ENCODE assay signal across 16 cellular contexts in genomic region chr15:33114484-33114767, GRCh38.
"Had no signal": no experiment of that assay in that cellular context is flagged by ENCODE, and none has a peak within 500 bp of the region (broad histone marks: within the 10 kb centered on the region; RNA-seq: fewer than 3 reads in every experiment).

No MANE protein-coding gene starts in this region.

- H3K36me3 ChIP-seq: breast epithelium, spleen had no signal

- H3K36me3 Mint-ChIP-seq: immature natural killer cell had no signal

- H3K27me3 ChIP-seq: breast epithelium, dorsolateral prefrontal cortex had no signal

- H3K9me3 Mint-ChIP-seq: activated T-helper 17 cell treated with anti-CD3 and anti-CD28 coated beads, Interleukin-2, amount 50 U/mL, for 72 hours; endodermal cell; immature natural killer cell; stimulated activated naive CD8-positive, alpha-beta T cell treated with anti-CD3 and anti-CD28 coated beads, Interleukin-15, amount 100 ng/mL, for 72 hours had no signal

- H3K4me1 Mint-ChIP-seq: activated T-helper 17 cell treated with anti-CD3 and anti-CD28 coated beads, Interleukin-2, amount 50 U/mL, for 72 hours; immature natural killer cell; stimulated activated naive CD8-positive, alpha-beta T cell treated with anti-CD3 and anti-CD28 coated beads, Interleukin-15, amount 100 ng/mL, for 72 hours had no signal

- H3K27ac Mint-ChIP-seq: activated T-helper 17 cell treated with anti-CD3 and anti-CD28 coated beads, Interleukin-2, amount 50 U/mL, for 72 hours; endodermal cell; immature natural killer cell; stimulated activated naive CD8-positive, alpha-beta T cell treated with anti-CD3 and anti-CD28 coated beads, Interleukin-15, amount 100 ng/mL, for 72 hours; type B pancreatic cell had no signal

- H3K4me3 Mint-ChIP-seq: activated T-helper 17 cell treated with anti-CD3 and anti-CD28 coated beads, Interleukin-2, amount 50 U/mL, for 72 hours; endodermal cell; immature natural killer cell; stimulated activated naive CD8-positive, alpha-beta T cell treated with anti-CD3 and anti-CD28 coated beads, Interleukin-15, amount 100 ng/mL, for 72 hours; type B pancreatic cell had no signal

- ATAC-seq: activated T-helper 17 cell treated with anti-CD3 and anti-CD28 coated beads, Interleukin-2, amount 50 U/mL, for 72 hours; sciatic nerve; stimulated activated naive CD8-positive, alpha-beta T cell treated with anti-CD3 and anti-CD28 coated beads, Interleukin-15, amount 100 ng/mL, for 72 hours had no signal

- H3K9me3 ChIP-seq: breast epithelium, spleen had no signal

- H3K27me3 Mint-ChIP-seq: activated T-helper 17 cell treated with anti-CD3 and anti-CD28 coated beads, Interleukin-2, amount 50 U/mL, for 72 hours; stimulated activated naive CD8-positive, alpha-beta T cell treated with anti-CD3 and anti-CD28 coated beads, Interleukin-15, amount 100 ng/mL, for 72 hours; type B pancreatic cell had no signal

- H3K4me3 ChIP-seq: breast epithelium, spleen had no signal

- H3K27ac ChIP-seq: breast epithelium, spleen had no signal

- H3K4me1 ChIP-seq: breast epithelium, spleen had no signal

- DNase-seq: activated CD4-positive, CD25-positive, alpha-beta regulatory T cell treated with anti-CD3 and anti-CD28 coated beads, Interleukin-2, amount 50 U/mL, for 72 hours; activated naive CD4-positive, alpha-beta T cell treated with Interleukin-2 at 50 U/mL for 16 hours; anterior cingulate cortex; dorsolateral prefrontal cortex; endodermal cell; erythroblast; head of caudate nucleus; immature natural killer cell; spleen; stimulated activated CD4-positive, alpha-beta T cell treated with anti-CD3 and anti-CD28 coated beads, Interleukin-1b, Interleukin-23, amount 100 ng/mL, for 48 hours; stimulated activated naive CD8-positive, alpha-beta T cell treated with anti-CD3 and anti-CD28 coated beads, Interleukin-15, amount 100 ng/mL, for 72 hours; T1000 had no signal
